ENCODE assay signal across 1 cellular context in the genomic region with DNA sequence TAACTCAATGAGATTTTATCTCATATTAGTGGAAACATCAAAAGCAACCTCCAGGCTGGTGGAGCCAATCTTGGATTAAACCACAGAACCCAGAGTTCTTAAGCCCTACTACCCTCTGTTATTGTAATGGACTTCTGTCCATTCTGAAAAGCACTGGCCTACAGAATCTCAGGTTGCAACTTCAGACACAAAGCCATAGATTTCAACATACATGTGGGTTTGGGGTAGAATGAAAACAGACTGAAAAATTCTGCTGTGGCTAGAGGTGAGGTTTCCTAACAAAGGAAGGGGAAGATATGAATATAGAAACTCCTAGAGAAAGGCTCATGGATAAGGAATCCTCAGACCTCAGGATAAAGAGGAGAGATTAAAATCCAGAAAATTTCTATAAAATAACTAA.
TF ChIP-seq lines count a peak whose summit lies in the region.

No MANE protein-coding gene starts in this region.

TF ChIP-seq in SK-N-SH, 30 proteins besides CTCF, POLR2A, EP300 and RAD21 (continued from another document):
- TF ChIP-seq, protein P1, sequence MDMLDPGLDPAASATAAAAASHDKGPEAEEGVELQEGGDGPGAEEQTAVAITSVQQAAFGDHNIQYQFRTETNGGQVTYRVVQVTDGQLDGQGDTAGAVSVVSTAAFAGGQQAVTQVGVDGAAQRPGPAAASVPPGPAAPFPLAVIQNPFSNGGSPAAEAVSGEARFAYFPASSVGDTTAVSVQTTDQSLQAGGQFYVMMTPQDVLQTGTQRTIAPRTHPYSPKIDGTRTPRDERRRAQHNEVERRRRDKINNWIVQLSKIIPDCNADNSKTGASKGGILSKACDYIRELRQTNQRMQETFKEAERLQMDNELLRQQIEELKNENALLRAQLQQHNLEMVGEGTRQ (IDR thresholded peaks at IDR 0.05; ENCODE audit: borderline replicate concordance, low read depth, low read length), result no peak
- TF ChIP-seq RCOR1 (IDR thresholded peaks at IDR 0.05; ENCODE audit: low read length), result no peak
